In the genomic region with DNA sequence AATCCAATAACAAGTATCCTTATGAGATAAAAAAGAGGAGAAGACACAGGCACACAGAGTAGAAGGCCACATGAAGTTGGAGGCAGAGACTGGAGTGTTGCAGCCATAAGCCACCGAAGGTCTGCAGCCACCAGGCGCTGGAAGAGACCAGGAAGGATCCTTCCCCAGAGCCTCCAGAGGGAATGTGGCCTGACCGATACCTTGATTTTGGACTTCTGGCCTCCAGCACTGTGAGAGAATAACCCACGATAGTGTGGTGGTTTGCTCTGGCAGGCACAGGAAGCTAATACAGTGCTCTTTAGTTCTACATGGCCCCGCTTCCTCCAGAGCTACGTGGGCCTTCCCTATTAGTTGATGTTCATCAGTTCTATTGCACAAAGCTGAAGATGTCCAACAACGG, we compare ENCODE assay signal across 2 cellular contexts.
TF ChIP-seq lines count a peak whose summit lies in the region.

No MANE protein-coding gene starts in this region.

TF ChIP-seq in A549, 52 proteins besides CTCF, POLR2A, EP300 and RAD21:
- TF ChIP-seq, protein P1, sequence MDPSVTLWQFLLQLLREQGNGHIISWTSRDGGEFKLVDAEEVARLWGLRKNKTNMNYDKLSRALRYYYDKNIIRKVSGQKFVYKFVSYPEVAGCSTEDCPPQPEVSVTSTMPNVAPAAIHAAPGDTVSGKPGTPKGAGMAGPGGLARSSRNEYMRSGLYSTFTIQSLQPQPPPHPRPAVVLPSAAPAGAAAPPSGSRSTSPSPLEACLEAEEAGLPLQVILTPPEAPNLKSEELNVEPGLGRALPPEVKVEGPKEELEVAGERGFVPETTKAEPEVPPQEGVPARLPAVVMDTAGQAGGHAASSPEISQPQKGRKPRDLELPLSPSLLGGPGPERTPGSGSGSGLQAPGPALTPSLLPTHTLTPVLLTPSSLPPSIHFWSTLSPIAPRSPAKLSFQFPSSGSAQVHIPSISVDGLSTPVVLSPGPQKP (IDR thresholded peaks at IDR 0.05; ENCODE audit: low read depth, low read length): no peak
- TF ChIP-seq CHD4 (IDR thresholded peaks at IDR 0.05; ENCODE audit: borderline replicate concordance) (no peak), HOXB5 (CRISPR knock-in tag; IDR thresholded peaks at IDR 0.05) (no peak)
TF ChIP-seq in A549: peak in this region for 0.

TF ChIP-seq in K562, 482 proteins besides CTCF, POLR2A, EP300 and RAD21:
- TF ChIP-seq RHOXF2B (CRISPR knock-in tag; conservative IDR thresholded peaks at IDR 0.05) (no peak), ZNF780A (CRISPR knock-in tag; IDR thresholded peaks at IDR 0.05) (no peak), EWSR1 (IDR thresholded peaks at IDR 0.05; ENCODE audit: borderline replicate concordance, low read depth, partially characterized antibody) (no peak), TAF1 (IDR thresholded peaks at IDR 0.05; ENCODE audit: control insufficient read depth, extremely low read depth, insufficient read depth, low read length, severe bottlenecking) (no peak), POLR3G (IDR thresholded peaks at IDR 0.05; ENCODE audit: extremely low read depth, insufficient read length, insufficient replicate concordance) (no peak), MXI1 (IDR thresholded peaks at IDR 0.05; ENCODE audit: low read depth, low read length) (no peak), JUN (IDR thresholded peaks at IDR 0.05; ENCODE audit: borderline replicate concordance, low read depth, low read length) (no peak), JUN (CRISPR knock-in tag; IDR thresholded peaks at IDR 0.05; ENCODE audit: borderline replicate concordance) (no peak), ELF2 (CRISPR knock-in tag; IDR thresholded peaks at IDR 0.05) (no peak), RBM14 (IDR thresholded peaks at IDR 0.05; ENCODE audit: borderline replicate concordance, insufficient read depth, low read depth, low read length) (no peak), ZNF507 (tag; conservative IDR thresholded peaks at IDR 0.05) (no peak), NCOA1 (IDR thresholded peaks at IDR 0.05; ENCODE audit: low read depth) (no peak), ZNF124 (CRISPR knock-in tag; IDR thresholded peaks at IDR 0.05) (no peak), GATAD2B (IDR thresholded peaks at IDR 0.05; ENCODE audit: borderline replicate concordance) (no peak), L3MBTL2 (IDR thresholded peaks at IDR 0.05) (no peak), ZNF707 (CRISPR knock-in tag; conservative IDR thresholded peaks at IDR 0.05) (no peak), MCM2 (IDR thresholded peaks at IDR 0.05; ENCODE audit: low read depth) (no peak), SREBF1 (IDR thresholded peaks at IDR 0.05; ENCODE audit: borderline replicate concordance, low read depth, low read length) (no peak), NR2C1 (IDR thresholded peaks at IDR 0.05) (no peak), NR2C1 (tag; IDR thresholded peaks at IDR 0.05) (no peak)
- TF ChIP-seq, protein P2, sequence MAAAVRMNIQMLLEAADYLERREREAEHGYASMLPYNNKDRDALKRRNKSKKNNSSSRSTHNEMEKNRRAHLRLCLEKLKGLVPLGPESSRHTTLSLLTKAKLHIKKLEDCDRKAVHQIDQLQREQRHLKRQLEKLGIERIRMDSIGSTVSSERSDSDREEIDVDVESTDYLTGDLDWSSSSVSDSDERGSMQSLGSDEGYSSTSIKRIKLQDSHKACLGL (CRISPR knock-in tag; IDR thresholded peaks at IDR 0.05; ENCODE audit: borderline replicate concordance, poor library complexity, severe bottlenecking): no peak
